Comparison of ENCODE assay signal across 8 cellular contexts in genomic region chr14:44960146-44960545, GRCh38. TPM values are rescaled to one million over a fixed set of nuclear protein-coding genes. Genes with fewer than 3 reads are reported as not detected.
DNase-seq lines count a peak whose midpoint lies in the region; ATAC-seq and TF ChIP-seq lines count a peak whose summit lies in the region.

No MANE protein-coding gene starts in this region.

- no peak for TF ChIP-seq POLR2A in body of pancreas (IDR thresholded peaks at IDR 0.05)

- no peaks in the 10 kb centered on the region for H3K9me2 ChIP-seq in SU-DHL-6 (replicated peaks; ENCODE audit: insufficient read depth, low read length)
- no peaks in the 10 kb centered on the region for H3K9me2 ChIP-seq in hepatocyte (replicated peaks; ENCODE audit: insufficient read depth)

- H2AFZ ChIP-seq in SU-DHL-6 (ENCODE audit: low read depth, low read length, severe bottlenecking) (no peak overlapping the region), hepatocyte (no peak overlapping the region)

- H3K27me3 ChIP-seq in SU-DHL-6 (ENCODE audit: low read length), result no peaks in the 10 kb centered on the region
- no peaks in the 10 kb centered on the region for H3K27me3 ChIP-seq in hepatocyte
- H3K27me3 ChIP-seq in thymus (ENCODE audit: control insufficient read depth, insufficient read depth), result no peaks in the 10 kb centered on the region
- H3K27me3 ChIP-seq in body of pancreas, result no peaks in the 10 kb centered on the region

- peaks cover 11% of the 10 kb centered on the region; the same call in 1 of the 2 replicates for H3F3A ChIP-seq in SU-DHL-6 (ENCODE audit: insufficient read depth)

- H3K27me3 Mint-ChIP-seq in activated naive CD4-positive, alpha-beta T cell treated with anti-CD3 and anti-CD28 coated beads, Interleukin-2, amount 50 U/mL, for 24 hours, result no peaks in the 10 kb centered on the region
- no peaks in the 10 kb centered on the region for H3K27me3 Mint-ChIP-seq in activated naive CD4-positive, alpha-beta T cell treated with anti-CD3 and anti-CD28 coated beads for 36 hours (ENCODE audit: low read depth)

- H3K36me3 ChIP-seq in SU-DHL-6 (ENCODE audit: low read length), result no peaks in the 10 kb centered on the region
- H3K36me3 ChIP-seq in hepatocyte (replicated peaks; ENCODE audit: insufficient read depth, low read depth), result no peaks in the 10 kb centered on the region
- no peaks in the 10 kb centered on the region for H3K36me3 ChIP-seq in thymus (ENCODE audit: control insufficient read depth, insufficient read depth)
- no peaks in the 10 kb centered on the region for H3K36me3 ChIP-seq in body of pancreas (replicated peaks in 1 of 2; ENCODE audit: insufficient read depth in 1 of 2, low read depth in 2 of 2)

- no peak overlapping the region for H3K4me3 Mint-ChIP-seq in activated naive CD4-positive, alpha-beta T cell treated with anti-CD3 and anti-CD28 coated beads, Interleukin-2, amount 50 U/mL, for 24 hours
- H3K4me3 Mint-ChIP-seq in activated naive CD4-positive, alpha-beta T cell treated with anti-CD3 and anti-CD28 coated beads for 36 hours, result no peak overlapping the region

- no peak for DNase-seq in activated naive CD4-positive, alpha-beta T cell treated with anti-CD3 and anti-CD28 coated beads for 36 hours
- DNase-seq in hepatocyte (ENCODE audit: low spot score) (no peak), NK-92 (lab: John Stamatoyannopoulos, UW; ENCODE audit: unreplicated experiment) (no peak), body of pancreas (no peak), hippocampal formation (lab: John Stamatoyannopoulos, UW) (no peak)

- H3K4me1 ChIP-seq in hepatocyte (ENCODE audit: insufficient read depth), result peaks cover 25% of the 10 kb centered on the region
- H3K4me1 ChIP-seq in thymus (ENCODE audit: control insufficient read depth, insufficient read depth, low read length), result peaks cover 15% of the 10 kb centered on the region
- H3K4me1 ChIP-seq in body of pancreas, result peaks cover 25% of the 10 kb centered on the region

- peaks cover 71% of the 10 kb centered on the region for H3K4me1 Mint-ChIP-seq in activated naive CD4-positive, alpha-beta T cell treated with anti-CD3 and anti-CD28 coated beads, Interleukin-2, amount 50 U/mL, for 24 hours
- peaks cover 51% of the 10 kb centered on the region for H3K4me1 Mint-ChIP-seq in activated naive CD4-positive, alpha-beta T cell treated with anti-CD3 and anti-CD28 coated beads for 36 hours (ENCODE audit: low read depth)

- H3K27ac ChIP-seq in SU-DHL-6 (ENCODE audit: low read depth, low read length), result no peak overlapping the region
- peak overlapping the region; percentile 82 for H3K27ac ChIP-seq in hepatocyte
- no peak overlapping the region for H3K27ac ChIP-seq in thymus (ENCODE audit: low read depth)
- H3K27ac ChIP-seq in body of pancreas, result no peak overlapping the region

- peaks cover 9% of the 10 kb centered on the region for H3K9me3 Mint-ChIP-seq in activated naive CD4-positive, alpha-beta T cell treated with anti-CD3 and anti-CD28 coated beads, Interleukin-2, amount 50 U/mL, for 24 hours
- peaks cover 3% of the 10 kb centered on the region for H3K9me3 Mint-ChIP-seq in activated naive CD4-positive, alpha-beta T cell treated with anti-CD3 and anti-CD28 coated beads for 36 hours

- intact Hi-C loops in activated naive CD4-positive, alpha-beta T cell treated with anti-CD3 and anti-CD28 coated beads for 36 hours (cut with micrococcal nuclease), result loop anchor here (1.0 to 5.0 kb wide), 2 partner anchors 9 to 193 kb away; no protein-coding TSS in a partner anchor
- intact Hi-C loops in body of pancreas (cut with DNase I), result no loop called here

- CTCF ChIA-PET in activated naive CD4-positive, alpha-beta T cell treated with anti-CD3 and anti-CD28 coated beads for 36 hours (lab: Charles Lee), result no interaction called here

- TF ChIP-seq CTCF in SU-DHL-6 (IDR thresholded peaks at IDR 0.05; ENCODE audit: insufficient read depth, low read length, poor library complexity, severe bottlenecking) (no peak), hepatocyte (IDR thresholded peaks at IDR 0.05; ENCODE audit: poor library complexity) (no peak), body of pancreas (IDR thresholded peaks at IDR 0.05) (no peak)

- ATAC-seq in body of pancreas, result no peak

- peak overlapping the region; percentile 73 for H3K4me2 ChIP-seq in SU-DHL-6 (ENCODE audit: low read depth, low read length, poor library complexity, severe bottlenecking)
- H3K4me2 ChIP-seq in hepatocyte, result peak overlapping the region; percentile 80

- peaks cover 5% of the 10 kb centered on the region; the same call in 1 of the 2 replicates for H4K20me1 ChIP-seq in SU-DHL-6 (ENCODE audit: low read depth, low read length)
- H4K20me1 ChIP-seq in hepatocyte (ENCODE audit: insufficient read depth, poor library complexity, severe bottlenecking), result peaks cover 28% of the 10 kb centered on the region

- H3K9ac ChIP-seq in SU-DHL-6 (ENCODE audit: low read length), result peak overlapping the region; percentile 70

- 60% methylated on average over 2 of the region's 2 CpGs for WGBS in hepatocyte (ENCODE audit: low lambda C conversion rate, missing lambda C conversion rate)
- WGBS in thymus, result 71% methylated on average over 2 of the region's 2 CpGs
- WGBS in body of pancreas, 2 donors, result 46 to 47% methylated on average over 2 of the region's 2 CpGs

- peak overlapping the region; percentile 18 for H3K27ac Mint-ChIP-seq in activated naive CD4-positive, alpha-beta T cell treated with anti-CD3 and anti-CD28 coated beads, Interleukin-2, amount 50 U/mL, for 24 hours
- no peak overlapping the region for H3K27ac Mint-ChIP-seq in activated naive CD4-positive, alpha-beta T cell treated with anti-CD3 and anti-CD28 coated beads for 36 hours

- peaks cover 13% of the 10 kb centered on the region for H3K36me3 Mint-ChIP-seq in activated naive CD4-positive, alpha-beta T cell treated with anti-CD3 and anti-CD28 coated beads, Interleukin-2, amount 50 U/mL, for 24 hours
- peaks cover 9% of the 10 kb centered on the region for H3K36me3 Mint-ChIP-seq in activated naive CD4-positive, alpha-beta T cell treated with anti-CD3 and anti-CD28 coated beads for 36 hours (ENCODE audit: low read depth)

- peak overlapping the region; percentile 74 for H3K4me3 ChIP-seq in SU-DHL-6 (ENCODE audit: insufficient read depth, low read length, poor library complexity, severe bottlenecking)
- peak overlapping the region; percentile 1 for H3K4me3 ChIP-seq in hepatocyte
- peak overlapping the region; percentile 95 for H3K4me3 ChIP-seq in thymus (ENCODE audit: low read length)
- H3K4me3 ChIP-seq in body of pancreas, result no peak overlapping the region

- H3K79me2 ChIP-seq in SU-DHL-6 (ENCODE audit: insufficient read depth, low read length), result peaks cover 93% of the 10 kb centered on the region
- peaks cover 87% of the 10 kb centered on the region for H3K79me2 ChIP-seq in hepatocyte

- H3K9me3 ChIP-seq in SU-DHL-6 (ENCODE audit: insufficient read depth, low read length), result no peaks in the 10 kb centered on the region
- no peaks in the 10 kb centered on the region for H3K9me3 ChIP-seq in hepatocyte (ENCODE audit: low read depth)
- H3K9me3 ChIP-seq in thymus (ENCODE audit: control insufficient read depth), result no peaks in the 10 kb centered on the region
- no peaks in the 10 kb centered on the region for H3K9me3 ChIP-seq in body of pancreas

RNA-seq across cellular contexts. Expression of gene KLHL28, which starts 1.6 kb away (rescaled TPM):
- total RNA-seq in activated naive CD4-positive, alpha-beta T cell treated with anti-CD3 and anti-CD28 coated beads for 36 hours, result 10 to 100 TPM; 10.8 to 12.7 TPM
- total RNA-seq in hepatocyte (14.2 and 16.2 TPM in 2 replicates), body of pancreas (1 to 10 TPM; 5.9 to 8.0 TPM)
- polyA plus RNA-seq in hepatocyte (5.3 and 5.6 TPM in 2 replicates), thymus (6.0 TPM)

RNA-seq across cellular contexts. Expression of gene TOGARAM1, which starts 1.8 kb away (rescaled TPM):
- total RNA-seq in activated naive CD4-positive, alpha-beta T cell treated with anti-CD3 and anti-CD28 coated beads for 36 hours, result 1 to 10 TPM; 3.1 to 3.3 TPM
- total RNA-seq in hepatocyte (34.8 and 36.2 TPM in 2 replicates), body of pancreas (10 to 100 TPM; 23.6 to 38.6 TPM)
- polyA plus RNA-seq in hepatocyte (9.3 and 12.5 TPM in 2 replicates), thymus (10.7 TPM)

Comparison
In these comparisons a context has a peak if more than half of its experiments do, and no peak if none do; other contexts are left out.
1. H3K4me3 ChIP-seq: peak in SU-DHL-6 (single experiment), hepatocyte (single experiment) and thymus (single experiment); none in body of pancreas (0 of 2).